ENCODE assay signal across 12 cellular contexts in the genomic region with DNA sequence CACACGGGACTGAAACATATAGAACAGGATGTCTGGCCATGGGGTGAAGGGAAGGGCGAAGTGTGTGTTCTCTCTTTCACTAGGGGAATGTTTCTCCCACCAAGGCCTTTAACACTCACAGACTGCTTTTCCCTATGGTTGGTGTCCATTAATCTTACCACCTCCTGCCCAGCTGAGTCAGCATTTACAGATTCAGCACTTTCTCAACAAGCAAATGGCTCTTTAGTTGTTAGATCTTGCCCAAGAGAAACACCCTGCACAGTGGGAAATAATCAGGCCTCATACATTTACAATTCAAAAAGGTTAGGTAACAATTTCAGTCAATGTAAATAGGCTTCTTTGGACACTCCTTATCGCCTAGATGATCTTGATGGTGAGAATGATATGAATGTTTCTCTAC.
A peak's percentile ranks its signal among the peaks of the same experiment; 100 is the strongest.
DNase-seq lines count a peak whose midpoint lies in the region; ATAC-seq and TF ChIP-seq lines count a peak whose summit lies in the region.
"Had no signal": no experiment of that assay in that cellular context is flagged by ENCODE, and none has a peak within 500 bp of the region (broad histone marks: within the 10 kb centered on the region; RNA-seq: fewer than 3 reads in every experiment).

No MANE protein-coding gene starts in this region.

- CTCF ChIA-PET in WTC11 (lab: Charles Lee), result no interaction called here

- H2BK5ac ChIP-seq in mesendoderm (ENCODE audit: low read length) (no peak overlapping the region), trophoblast cell (ENCODE audit: low read depth, low read length, poor library complexity) (no peak overlapping the region)

- peak overlapping the region; percentile 1; the same call in 1 of the 2 replicates for H3K27ac Mint-ChIP-seq in GM23338
- H3K27ac Mint-ChIP-seq in WTC11, result 0 out of 2 replicates have a peak overlapping the region, but pooled peaks have one; percentile 32
- no peak overlapping the region for H3K27ac Mint-ChIP-seq in CD14-positive monocyte
- H3K27ac Mint-ChIP-seq: CD8-positive, alpha-beta memory T cell had no signal

- no peaks in the 10 kb centered on the region for H3K27me3 ChIP-seq in GM23338 (ENCODE audit: insufficient read depth)
- no peaks in the 10 kb centered on the region for H3K27me3 ChIP-seq in mesendoderm (ENCODE audit: insufficient read depth, low read length, poor library complexity)
- H3K27me3 ChIP-seq in trophoblast cell (ENCODE audit: insufficient read depth, low read length), result no peaks in the 10 kb centered on the region
- H3K27me3 ChIP-seq in prostate gland (replicated peaks; ENCODE audit: insufficient read depth), result no peaks in the 10 kb centered on the region

- H2AFZ ChIP-seq in GM23338, result no peak overlapping the region
- H2AFZ ChIP-seq in trophoblast cell (ENCODE audit: insufficient read depth, low read length, poor library complexity), result no peak overlapping the region

- ATAC-seq in GM23338 (no peak), WTC11 (no peak), HG02970 (IDR thresholded peaks at IDR 0.05; ENCODE audit: low FRiP score, unreplicated experiment) (no peak)

- H3K36me3 ChIP-seq in GM23338 (ENCODE audit: insufficient read depth) (no peaks in the 10 kb centered on the region), mesendoderm (ENCODE audit: control insufficient read depth, insufficient read depth, low read length) (no peaks in the 10 kb centered on the region), trophoblast cell (ENCODE audit: control insufficient read depth in 1 of 2, insufficient read depth in 2 of 2, low read length in 2 of 2) (no peaks in the 10 kb centered on the region), prostate gland (no peaks in the 10 kb centered on the region)

- H3K4me3 Mint-ChIP-seq in GM23338 (no peak overlapping the region), WTC11 (no peak overlapping the region), CD14-positive monocyte (no peak overlapping the region)
- H3K4me3 Mint-ChIP-seq: CD8-positive, alpha-beta memory T cell had no signal

- no peak overlapping the region for H2BK12ac ChIP-seq in trophoblast cell (ENCODE audit: low read length)

- no peak overlapping the region for H3K18ac ChIP-seq in mesendoderm (ENCODE audit: low read length)
- H3K18ac ChIP-seq in trophoblast cell (ENCODE audit: low read length), result no peak overlapping the region

- no CpG with 5 or more reads among the region's 3 CpGs for WGBS in mesendoderm (ENCODE audit: extremely low coverage, insufficient coverage, low lambda C conversion rate)
- no CpG with 5 or more reads among the region's 3 CpGs for WGBS in trophoblast cell (ENCODE audit: extremely low coverage, insufficient coverage, insufficient read length)
- WGBS in prostate gland, result 76% methylated on average over 3 of the region's 3 CpGs

- peak overlapping the region; percentile 38 for H3K56ac ChIP-seq in mesendoderm (ENCODE audit: low read length)

- DNase-seq in GM23338 (ENCODE audit: low spot score), result no peak
- DNase-seq in WTC11 (ENCODE audit: low spot score), result no peak
- peak; percentile 12 for DNase-seq in mesendoderm
- no peak for DNase-seq in trophoblast cell
- DNase-seq in CD14-positive monocyte (ENCODE audit: low spot score), result no peak
- no peak for DNase-seq in prostate gland (ENCODE audit: low spot score)
- DNase-seq: Caco-2; CD8-positive, alpha-beta memory T cell; DMS53; GF-D8; H7 had no signal

- H3F3A ChIP-seq in GM23338 (replicated peaks; ENCODE audit: low read depth), result no peaks in the 10 kb centered on the region

- no peak for TF ChIP-seq CTCF in GM23338 (conservative IDR thresholded peaks at IDR 0.05; ENCODE audit: low read depth in 2 of 2)
- TF ChIP-seq CTCF in WTC11 (IDR thresholded peaks at IDR 0.05), result no peak
- TF ChIP-seq CTCF in CD14-positive monocyte (IDR thresholded peaks at IDR 0.05), result no peak
- TF ChIP-seq CTCF in prostate gland (IDR thresholded peaks at IDR 0.05), result no peak

- H4K5ac ChIP-seq in mesendoderm (ENCODE audit: low read length), result no peak overlapping the region

- H3K23ac ChIP-seq in mesendoderm (ENCODE audit: low read length) (no peak overlapping the region), trophoblast cell (ENCODE audit: low read length) (no peak overlapping the region)

- H3K79me2 ChIP-seq in GM23338 (replicated peaks; ENCODE audit: insufficient read depth) (no peaks in the 10 kb centered on the region), mesendoderm (ENCODE audit: control insufficient read depth, insufficient read depth, low read length) (no peaks in the 10 kb centered on the region), trophoblast cell (ENCODE audit: control insufficient read depth, insufficient read depth, low read length, poor library complexity) (no peaks in the 10 kb centered on the region)

- POLR2A ChIA-PET in WTC11 (lab: Charles Lee), result no interaction called here

- H3K27ac ChIP-seq in GM23338 (ENCODE audit: low read depth) (no peak overlapping the region), mesendoderm (ENCODE audit: low read depth, low read length) (no peak overlapping the region), trophoblast cell (ENCODE audit: low read depth, low read length) (no peak overlapping the region), prostate gland (no peak overlapping the region)

- peaks cover 39% of the 10 kb centered on the region for H3K4me1 Mint-ChIP-seq in GM23338
- peaks cover 51% of the 10 kb centered on the region for H3K4me1 Mint-ChIP-seq in WTC11
- no peaks in the 10 kb centered on the region for H3K4me1 Mint-ChIP-seq in CD14-positive monocyte
- H3K4me1 Mint-ChIP-seq: CD8-positive, alpha-beta memory T cell had no signal

- no peaks in the 10 kb centered on the region for H3K9me2 ChIP-seq in GM23338 (ENCODE audit: insufficient read depth)

- H3K79me1 ChIP-seq in mesendoderm (ENCODE audit: low read length) (no peaks in the 10 kb centered on the region), trophoblast cell (ENCODE audit: low read length) (no peaks in the 10 kb centered on the region)

- H2BK15ac ChIP-seq in mesendoderm (replicated peaks; ENCODE audit: low read depth), result no peak overlapping the region

- H3K9me3 ChIP-seq in trophoblast cell (ENCODE audit: insufficient read depth, low read depth, low read length) (no peaks in the 10 kb centered on the region), prostate gland (no peaks in the 10 kb centered on the region)
- H3K9me3 ChIP-seq: Caco-2 had no signal

- intact Hi-C loops in CD14-positive monocyte (cut with micrococcal nuclease) (no loop called here), prostate gland (cut with DNase I) (no loop called here)

- H3K27me3 Mint-ChIP-seq in GM23338 (ENCODE audit: insufficient read depth, low read depth, poor library complexity) (no peaks in the 10 kb centered on the region), WTC11 (ENCODE audit: low read depth) (no peaks in the 10 kb centered on the region), CD14-positive monocyte (ENCODE audit: low read depth in 3 of 3) (no peaks in the 10 kb centered on the region)
- H3K27me3 Mint-ChIP-seq: CD8-positive, alpha-beta memory T cell had no signal

- TF ChIP-seq POLR2A in prostate gland (IDR thresholded peaks at IDR 0.05), result no peak

- H3K9me3 Mint-ChIP-seq in GM23338 (no peaks in the 10 kb centered on the region), WTC11 (no peaks in the 10 kb centered on the region), CD14-positive monocyte (peaks cover 0 to 3% (median 0%) of the 10 kb centered on the region in 7 donors)

- no peak overlapping the region for H2AK5ac ChIP-seq in mesendoderm (ENCODE audit: low read length)
- H2AK5ac ChIP-seq in trophoblast cell (ENCODE audit: low read length), result no peak overlapping the region

- no peak overlapping the region for H3K14ac ChIP-seq in trophoblast cell (ENCODE audit: low read length)

- H3K36me3 Mint-ChIP-seq in GM23338 (ENCODE audit: low read depth), result no peaks in the 10 kb centered on the region
- H3K36me3 Mint-ChIP-seq in WTC11, result no peaks in the 10 kb centered on the region
- H3K36me3 Mint-ChIP-seq in CD14-positive monocyte, result no peaks in the 10 kb centered on the region
- H3K36me3 Mint-ChIP-seq: CD8-positive, alpha-beta memory T cell had no signal

- H4K12ac ChIP-seq in trophoblast cell (ENCODE audit: low read depth, low read length), result no peak overlapping the region

- H4K8ac ChIP-seq in mesendoderm (ENCODE audit: low read depth, low read length) (no peak overlapping the region), trophoblast cell (ENCODE audit: low read depth, low read length) (no peak overlapping the region)

- no peak overlapping the region for H4K91ac ChIP-seq in trophoblast cell (ENCODE audit: low read depth, low read length)

- H2BK120ac ChIP-seq in mesendoderm (ENCODE audit: low read depth, low read length) (no peak overlapping the region), trophoblast cell (ENCODE audit: insufficient read depth, low read length, poor library complexity) (no peak overlapping the region)

- H4K20me1 ChIP-seq in GM23338 (replicated peaks; ENCODE audit: insufficient read depth), result no peaks in the 10 kb centered on the region

- H3K4ac ChIP-seq in mesendoderm (ENCODE audit: low read depth, low read length) (no peak overlapping the region), trophoblast cell (ENCODE audit: low read depth, low read length) (no peak overlapping the region)

- H3K4me3 ChIP-seq in GM23338 (no peak overlapping the region), mesendoderm (ENCODE audit: low read length) (no peak overlapping the region), trophoblast cell (ENCODE audit: low read depth, low read length) (no peak overlapping the region), prostate gland (no peak overlapping the region)

- H3K4me1 ChIP-seq in GM23338 (ENCODE audit: insufficient read depth) (peaks cover 42% of the 10 kb centered on the region), mesendoderm (ENCODE audit: control insufficient read depth, low read depth, low read length) (peaks cover 2% of the 10 kb centered on the region), trophoblast cell (ENCODE audit: control insufficient read depth in 1 of 2, insufficient read depth in 2 of 2, low read length in 2 of 2) (no peaks in the 10 kb centered on the region), prostate gland (replicated peaks) (no peaks in the 10 kb centered on the region)
- H3K4me1 ChIP-seq: Caco-2 had no signal

- H3K9ac ChIP-seq in mesendoderm (ENCODE audit: low read length) (no peak overlapping the region), trophoblast cell (ENCODE audit: low read length) (peak overlapping the region; percentile 33)

- H3K4me2 ChIP-seq in GM23338, result no peak overlapping the region
- no peak overlapping the region for H3K4me2 ChIP-seq in mesendoderm (ENCODE audit: low read length)
- H3K4me2 ChIP-seq in trophoblast cell (ENCODE audit: low read length), result no peak overlapping the region

TF ChIP-seq in GM23338, 12 proteins besides CTCF, POLR2A, EP300 and RAD21 (continues in another document):
- TF ChIP-seq CREB1 (CRISPR knock-in tag; IDR thresholded peaks at IDR 0.05; ENCODE audit: low read depth), result no peak

TF ChIP-seq in WTC11, 78 proteins besides CTCF, POLR2A, EP300 and RAD21:
- TF ChIP-seq FOXJ3 (CRISPR knock-in tag; IDR thresholded peaks at IDR 0.05; ENCODE audit: borderline replicate concordance), result no peak

Comparison
In these comparisons a context has a peak if more than half of its experiments do, and no peak if none do; other contexts are left out.
1. H3K27ac Mint-ChIP-seq: peak in GM23338 (single experiment) and WTC11 (single experiment); none in CD14-positive monocyte (0 of 7).